In genomic region chr18:50161806-50162205, GRCh38 we compare ENCODE assay signal across 20 cellular contexts. TPM values are rescaled to one million over a fixed set of nuclear protein-coding genes. Genes with fewer than 3 reads are reported as not detected.
DNase-seq lines count a peak whose midpoint lies in the region; ATAC-seq and TF ChIP-seq lines count a peak whose summit lies in the region.
"Had no signal": no experiment of that assay in that cellular context is flagged by ENCODE, and none has a peak within 500 bp of the region (broad histone marks: within the 10 kb centered on the region; RNA-seq: fewer than 3 reads in every experiment).

No MANE protein-coding gene starts in this region.

- H3K4me3 ChIP-seq in fibroblast of the aortic adventitia (ENCODE audit: low read depth, low read length) (no peak overlapping the region), smooth muscle cell (no peak overlapping the region), GM23248 (no peak overlapping the region)
- H3K4me3 ChIP-seq: esophagus muscularis mucosa, pancreas, sigmoid colon, tibial artery had no signal

- H2AFZ ChIP-seq in smooth muscle cell (ENCODE audit: low read depth) = no peak overlapping the region
- no peak overlapping the region for H2AFZ ChIP-seq in GM23248

- H4K20me1 ChIP-seq in smooth muscle cell (ENCODE audit: low read depth) (no peaks in the 10 kb centered on the region), GM23248 (ENCODE audit: insufficient read depth) (no peaks in the 10 kb centered on the region)

- H3K27me3 ChIP-seq in smooth muscle cell (ENCODE audit: low read depth) = no peaks in the 10 kb centered on the region
- H3K27me3 ChIP-seq in GM23248 (replicated peaks; ENCODE audit: insufficient read depth) = no peaks in the 10 kb centered on the region; the same call in 1 of the 2 replicates
- H3K27me3 ChIP-seq: pancreas, tibial artery had no signal

- H3K4me1 Mint-ChIP-seq in T-helper 2 cell treated with Interferon-gamma antibody and Interleukin-4, amounts not matched to agents 5 μg/mL and 100 μg/mL, for 36 hours (ENCODE audit: low read depth) = no peaks in the 10 kb centered on the region
- H3K4me1 Mint-ChIP-seq: immature natural killer cell; stimulated activated naive B cell treated with anti-CD40 and anti-IgM and Interleukin-4, amounts not matched to agents 10 μg/mL and 1 μg/mL and 100 μg/mL, for 72 hours had no signal

- H3K9me2 ChIP-seq in GM23248 (ENCODE audit: insufficient read depth) = no peaks in the 10 kb centered on the region

- H3K9ac ChIP-seq in smooth muscle cell (ENCODE audit: low read depth) (peak overlapping the region; percentile 37), GM23248 (no peak overlapping the region)

- TF ChIP-seq EP300 in Ishikawa (IDR thresholded peaks at IDR 0.05; ENCODE audit: borderline replicate concordance) = 0 out of 2 replicates have a peak, but pooled peaks have one; percentile 22

- ATAC-seq in activated CD4-positive, CD25-positive, alpha-beta regulatory T cell treated with anti-CD3 and anti-CD28 coated beads, Interleukin-2, amount 50 U/mL, for 24 hours = no peak
- ATAC-seq in GM21717 (IDR thresholded peaks at IDR 0.05; ENCODE audit: unreplicated experiment) = no peak
- ATAC-seq: naive thymus-derived CD4-positive, alpha-beta T cell; stimulated activated naive B cell treated with anti-CD40 and anti-IgM and Interleukin-4, amounts not matched to agents 10 μg/mL and 1 μg/mL and 100 μg/mL, for 72 hours had no signal

- DNase-seq in RWPE1 (ENCODE audit: low spot score) (peak; percentile 20), fibroblast of the aortic adventitia (ENCODE audit: low read depth) (peak; percentile 5), smooth muscle cell (lab: John Stamatoyannopoulos, UW; ENCODE audit: unreplicated experiment) (no peak), GM23248 (no peak)
- no peak for DNase-seq in T-helper 2 cell treated with Interferon-gamma antibody and Interleukin-4, amounts not matched to agents 5 μg/mL and 100 μg/mL, for 36 hours (ENCODE audit: low spot score)
- DNase-seq: amniotic stem cell; central memory CD4-positive, alpha-beta T cell; immature natural killer cell; naive thymus-derived CD4-positive, alpha-beta T cell; NCI-H1105; NCI-H2171 treated with DMSO at 0.1 percent for 48 hours; pancreas; RPMI8226; sigmoid colon; stimulated activated naive B cell treated with anti-CD40 and anti-IgM and Interleukin-4, amounts not matched to agents 10 μg/mL and 1 μg/mL and 100 μg/mL, for 72 hours; tibial artery had no signal

- H3K9me3 ChIP-seq in smooth muscle cell (replicated peaks; ENCODE audit: low read depth) (no peaks in the 10 kb centered on the region), GM23248 (ENCODE audit: low read depth) (no peaks in the 10 kb centered on the region)
- H3K9me3 ChIP-seq: esophagus muscularis mucosa, pancreas, sigmoid colon, tibial artery had no signal

- H3K36me3 Mint-ChIP-seq in T-helper 2 cell treated with Interferon-gamma antibody and Interleukin-4, amounts not matched to agents 5 μg/mL and 100 μg/mL, for 36 hours (ENCODE audit: low read depth) = no peaks in the 10 kb centered on the region
- H3K36me3 Mint-ChIP-seq: immature natural killer cell; naive thymus-derived CD4-positive, alpha-beta T cell; stimulated activated naive B cell treated with anti-CD40 and anti-IgM and Interleukin-4, amounts not matched to agents 10 μg/mL and 1 μg/mL and 100 μg/mL, for 72 hours had no signal

- H3K4me2 ChIP-seq in smooth muscle cell = no peak overlapping the region
- no peak overlapping the region for H3K4me2 ChIP-seq in GM23248 (ENCODE audit: unreplicated experiment)

- peaks cover 24% of the 10 kb centered on the region for H3K27me3 Mint-ChIP-seq in T-helper 2 cell treated with Interferon-gamma antibody and Interleukin-4, amounts not matched to agents 5 μg/mL and 100 μg/mL, for 36 hours (ENCODE audit: low read depth)

- TF ChIP-seq RAD21 in Ishikawa (IDR thresholded peaks at IDR 0.05; ENCODE audit: low read depth) = no peak

- H3K4me1 ChIP-seq in smooth muscle cell (ENCODE audit: low read depth) (peaks cover 15% of the 10 kb centered on the region), GM23248 (ENCODE audit: insufficient read depth) (no peaks in the 10 kb centered on the region)
- H3K4me1 ChIP-seq: esophagus muscularis mucosa, sigmoid colon had no signal

- H3K9me3 Mint-ChIP-seq in T-helper 2 cell treated with Interferon-gamma antibody and Interleukin-4, amounts not matched to agents 5 μg/mL and 100 μg/mL, for 36 hours = no peaks in the 10 kb centered on the region
- H3K9me3 Mint-ChIP-seq: immature natural killer cell had no signal

- no peak overlapping the region for H3K27ac Mint-ChIP-seq in T-helper 2 cell treated with Interferon-gamma antibody and Interleukin-4, amounts not matched to agents 5 μg/mL and 100 μg/mL, for 36 hours
- H3K27ac Mint-ChIP-seq: immature natural killer cell; stimulated activated naive B cell treated with anti-CD40 and anti-IgM and Interleukin-4, amounts not matched to agents 10 μg/mL and 1 μg/mL and 100 μg/mL, for 72 hours had no signal

- H3K36me3 ChIP-seq in smooth muscle cell (ENCODE audit: low read depth) (no peaks in the 10 kb centered on the region), GM23248 (ENCODE audit: low read depth) (no peaks in the 10 kb centered on the region)
- H3K36me3 ChIP-seq: esophagus muscularis mucosa, pancreas, sigmoid colon, tibial artery had no signal

- H3F3A ChIP-seq in smooth muscle cell (ENCODE audit: low read depth) = no peaks in the 10 kb centered on the region
- H3F3A ChIP-seq in GM23248 (ENCODE audit: insufficient read depth) = no peaks in the 10 kb centered on the region

- in situ Hi-C loops in GM23248 (cut with MboI) = no loop called here

- H3K27ac ChIP-seq in RWPE1 (no peak overlapping the region), smooth muscle cell (ENCODE audit: low read depth) (peak overlapping the region; percentile 86), GM23248 (no peak overlapping the region)
- H3K27ac ChIP-seq: esophagus muscularis mucosa, pancreas, sigmoid colon, tibial artery had no signal

- TF ChIP-seq CTCF in RWPE1 (conservative IDR thresholded peaks at IDR 0.05; ENCODE audit: low read depth) (no peak), fibroblast of the aortic adventitia (IDR thresholded peaks at IDR 0.05; ENCODE audit: insufficient read depth, low read length) (no peak), smooth muscle cell (IDR thresholded peaks at IDR 0.05; ENCODE audit: borderline replicate concordance, insufficient read depth, poor library complexity, severe bottlenecking) (no peak)

- H3K79me2 ChIP-seq in smooth muscle cell (ENCODE audit: low read depth) = no peaks in the 10 kb centered on the region
- H3K79me2 ChIP-seq in GM23248 (ENCODE audit: insufficient read depth) = no peaks in the 10 kb centered on the region

- CTCF ChIA-PET in RWPE1 (lab: Yijun Ruan, JAX) = interaction anchor here (0.6 to 1.3 kb wide), 2 partner anchors 33 to 56 kb away, joined by 3 read pairs; partner anchors contain the start of gene MYO5B

- POLR2A ChIA-PET in RWPE1 (lab: Yijun Ruan, JAX; ENCODE audit: low non-redundant PET) = no interaction called here

- WGBS in smooth muscle cell (ENCODE audit: low lambda C conversion rate) = 62% methylated on average over 2 of the region's 2 CpGs
- WGBS in GM23248 (ENCODE audit: low coverage in 1 of 2, low lambda C conversion rate in 2 of 2, missing lambda C conversion rate in 2 of 2), 2 experiments = 10 to 34% methylated on average over 2 of the region's 2 CpGs

- H3K4me3 Mint-ChIP-seq in T-helper 2 cell treated with Interferon-gamma antibody and Interleukin-4, amounts not matched to agents 5 μg/mL and 100 μg/mL, for 36 hours = no peak overlapping the region
- H3K4me3 Mint-ChIP-seq: immature natural killer cell; naive thymus-derived CD4-positive, alpha-beta T cell; stimulated activated naive B cell treated with anti-CD40 and anti-IgM and Interleukin-4, amounts not matched to agents 10 μg/mL and 1 μg/mL and 100 μg/mL, for 72 hours had no signal

TF ChIP-seq in Ishikawa, 13 proteins besides CTCF, POLR2A, EP300 and RAD21:
- TF ChIP-seq CEBPB (IDR thresholded peaks at IDR 0.05) (no peak), TEAD4 (IDR thresholded peaks at IDR 0.05) (peak; percentile 19; the same call in 1 of the 2 replicates)

RNA-seq across cellular contexts. Expression of gene MYO5B, which starts 33.1 kb away (rescaled TPM):
- 0.09 and 0.16 TPM in 2 replicates for total RNA-seq in fibroblast of the aortic adventitia (ENCODE audit: low replicate concordance)
- total RNA-seq in smooth muscle cell = 11.2 and 25.3 TPM in 2 replicates
- polyA plus RNA-seq in smooth muscle cell = 1.7 and 8.2 TPM in 2 replicates
- total RNA-seq in GM23248 (2014; rRNA removed; shearing (Covaris generic)) = not detected in 2 replicates
- 0.03 and 0.05 TPM in 2 replicates for polyA plus RNA-seq in GM23248 (2016; fragmentation: Nextera tagmentation; extraction: Ambion mirVana)
- total RNA-seq: naive thymus-derived CD4-positive, alpha-beta T cell had no signal

Comparison
In these comparisons a context has a peak if more than half of its experiments do, and no peak if none do; other contexts are left out.
1. DNase-seq: peak in RWPE1 (single experiment) and fibroblast of the aortic adventitia (single experiment); none in smooth muscle cell (single experiment), GM23248 (single experiment) and T-helper 2 cell treated with Interferon-gamma antibody and Interleukin-4, amounts not matched to agents 5 μg/mL and 100 μg/mL, for 36 hours (single experiment).
2. RNA of gene MYO5B, which starts 33.1 kb away (total RNA-seq): 11.2 to 25.3 TPM in smooth muscle cell; 0.09 to 0.16 TPM in fibroblast of the aortic adventitia and not detected in GM23248; every median in the first group is over 10 times any median in the second.